In the genomic region with DNA sequence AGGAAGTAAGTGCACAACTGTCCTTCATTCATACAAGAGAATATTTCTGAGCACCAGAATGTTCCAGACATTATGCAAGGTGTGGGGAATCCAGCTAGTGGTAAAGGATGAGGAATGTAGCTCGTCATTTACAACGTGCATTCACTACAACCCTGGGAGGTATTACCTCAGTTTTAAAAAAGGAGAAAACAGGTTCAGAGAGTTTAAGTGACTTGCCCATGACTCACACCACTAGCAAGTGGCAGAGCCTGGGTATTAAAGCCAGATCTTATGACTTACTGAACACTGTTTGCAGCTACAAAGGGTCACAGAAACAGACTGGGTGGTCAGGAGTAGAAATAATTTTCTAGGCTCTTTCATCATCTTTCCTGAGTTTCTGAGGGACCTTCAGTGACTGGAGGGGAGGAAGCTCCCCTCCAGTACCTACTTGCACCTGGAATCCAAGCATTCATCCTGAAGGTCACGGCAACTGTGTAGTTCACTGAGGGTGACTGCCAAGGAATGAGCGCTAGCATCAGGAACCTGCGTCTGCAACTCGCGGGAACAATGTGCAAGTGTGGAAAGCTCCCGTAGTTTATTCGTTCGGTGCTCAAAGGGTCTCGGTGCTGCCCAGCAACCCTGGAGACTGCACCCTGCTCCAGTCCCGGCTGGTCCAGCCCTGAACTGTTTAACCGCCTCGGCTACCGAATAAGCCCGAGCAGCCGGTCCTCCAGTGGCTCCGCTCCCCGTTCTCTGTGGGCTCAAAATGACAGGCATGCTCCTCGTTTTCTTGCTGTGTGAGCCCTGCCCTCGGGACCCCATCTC, we compare ENCODE assay signal across 8 cellular contexts. TPM values are rescaled to one million over a fixed set of nuclear protein-coding genes. Genes with fewer than 3 reads are reported as not detected.
DNase-seq lines count a peak whose midpoint lies in the region; ATAC-seq lines count a peak whose summit lies in the region.

No MANE protein-coding gene starts in this region.

- no peak overlapping the region for H3K4me3 Mint-ChIP-seq in T-helper 17 cell

- DNase-seq in AG08395 (ENCODE audit: low spot score) (peak; percentile 68), T-helper 17 cell (no peak), foreskin melanocyte (peak; percentile 12), pons (ENCODE audit: low spot score) (peak; percentile 29), COR-L47 (lab: John Stamatoyannopoulos, UW) (no peak), SKM-1 treated with dmso at 0.1 percent for 144 hours (lab: John Stamatoyannopoulos, UW; ENCODE audit: unreplicated experiment) (no peak)

- H3K27ac Mint-ChIP-seq in T-helper 17 cell = no peak overlapping the region

- peaks cover 2% of the 10 kb centered on the region for H3K36me3 Mint-ChIP-seq in T-helper 17 cell (ENCODE audit: low read depth)

- no peaks in the 10 kb centered on the region for H3K9me3 ChIP-seq in T-helper 17 cell (ENCODE audit: control insufficient read depth, low read length, poor library complexity, severe bottlenecking)

- peaks cover 17% of the 10 kb centered on the region for H3K4me1 Mint-ChIP-seq in T-helper 17 cell

- no peaks in the 10 kb centered on the region for H3K27me3 Mint-ChIP-seq in T-helper 17 cell

- ATAC-seq in GM18858 (IDR thresholded peaks at IDR 0.05; ENCODE audit: unreplicated experiment) (peak; percentile 22), HG03342 (IDR thresholded peaks at IDR 0.05; ENCODE audit: unreplicated experiment) (peak; percentile 12), T-helper 17 cell (peak; percentile 27)

RNA-seq across cellular contexts. Expression of a gene that starts 0.6 kb away (rescaled TPM):
- 1 to 10 TPM; 1.3 TPM for total RNA-seq in T-helper 17 cell

RNA-seq across cellular contexts. Expression of a gene that starts 0.7 kb away (rescaled TPM):
- total RNA-seq in T-helper 17 cell = 10 to 100 TPM; 27.6 to 27.7 TPM

RNA-seq across cellular contexts. Expression of a gene that starts 35.2 kb away (rescaled TPM):
- total RNA-seq in T-helper 17 cell = 10 to 100 TPM; 48.8 to 51.1 TPM

RNA-seq across cellular contexts. Expression of a gene that starts 35.5 kb away (rescaled TPM):
- 10 to 100 TPM; 18.2 to 18.7 TPM for total RNA-seq in T-helper 17 cell

RNA-seq across cellular contexts. Expression of a gene that starts 45.3 kb away (rescaled TPM):
- total RNA-seq in T-helper 17 cell = 10 to 100 TPM; 26.4 to 28.7 TPM

Comparison
In these comparisons a context has a peak if more than half of its experiments do, and no peak if none do; other contexts are left out.
1. DNase-seq: peak in AG08395 (single experiment), foreskin melanocyte (single experiment) and pons (single experiment); none in T-helper 17 cell (0 of 3), COR-L47 (single experiment) and SKM-1 treated with dmso at 0.1 percent for 144 hours (single experiment).
2. Peak in every context shown above with its lines, with median percentiles within 50 percentile points of each other: ATAC-seq.